ENCODE assay signal across 21 cellular contexts in genomic region chr1:8586438-8586837, GRCh38.
"Had no signal": no experiment of that assay in that cellular context is flagged by ENCODE, and none has a peak within 500 bp of the region (broad histone marks: within the 10 kb centered on the region; RNA-seq: fewer than 3 reads in every experiment).

No MANE protein-coding gene starts in this region.

- H3K27ac Mint-ChIP-seq: activated CD4-positive, alpha-beta memory T cell treated with anti-CD3 and anti-CD28 coated beads, Interleukin-2, amount 10 ng/mL, durations not matched to agents 7 days and 5 days; activated CD4-positive, alpha-beta T cell treated with anti-CD3 and anti-CD28 coated beads, Interleukin-2, amount 10 ng/mL, durations not matched to agents 24 days and 14 days; activated naive CD4-positive, alpha-beta T cell treated with anti-CD3 and anti-CD28 coated beads for 36 hours; activated naive CD8-positive, alpha-beta T cell treated with anti-CD3 and anti-CD28 coated beads, Interleukin-2, amount 10 ng/mL, durations not matched to agents 7 days and 5 days; activated T-cell treated with anti-CD3 and anti-CD28 coated beads, Interleukin-2, amount 50 U/mL, for 72 hours had no signal

- H3K4me3 Mint-ChIP-seq: activated CD4-positive, alpha-beta memory T cell treated with anti-CD3 and anti-CD28 coated beads, Interleukin-2, amount 10 ng/mL, durations not matched to agents 7 days and 5 days; activated CD4-positive, alpha-beta T cell treated with anti-CD3 and anti-CD28 coated beads, Interleukin-2, amount 10 ng/mL, durations not matched to agents 24 days and 14 days; activated naive CD4-positive, alpha-beta T cell treated with anti-CD3 and anti-CD28 coated beads for 36 hours; activated naive CD8-positive, alpha-beta T cell treated with anti-CD3 and anti-CD28 coated beads, Interleukin-2, amount 10 ng/mL, durations not matched to agents 7 days and 5 days; activated T-cell treated with anti-CD3 and anti-CD28 coated beads, Interleukin-2, amount 50 U/mL, for 72 hours; nephron; stimulated activated memory B cell treated with anti-CD40 and anti-IgM and Interleukin-4, amounts not matched to agents 10 μg/mL and 1 μg/mL and 100 μg/mL, for 72 hours had no signal

- ATAC-seq: activated CD4-positive, CD25-positive, alpha-beta regulatory T cell treated with anti-CD3 and anti-CD28 coated beads, Interleukin-2, amount 50 U/mL, for 24 hours; activated T-cell treated with anti-CD3 and anti-CD28 coated beads, Interleukin-2, amount 50 U/mL, for 72 hours; heart right ventricle; left lung; right lobe of liver; stimulated activated memory B cell treated with anti-CD40 and anti-IgM and Interleukin-4, amounts not matched to agents 10 μg/mL and 1 μg/mL and 100 μg/mL, for 72 hours had no signal

- H3K27me3 Mint-ChIP-seq: activated CD4-positive, alpha-beta memory T cell treated with anti-CD3 and anti-CD28 coated beads, Interleukin-2, amount 10 ng/mL, durations not matched to agents 7 days and 5 days; activated CD4-positive, alpha-beta T cell treated with anti-CD3 and anti-CD28 coated beads, Interleukin-2, amount 10 ng/mL, durations not matched to agents 24 days and 14 days; activated naive CD8-positive, alpha-beta T cell treated with anti-CD3 and anti-CD28 coated beads, Interleukin-2, amount 10 ng/mL, durations not matched to agents 7 days and 5 days; stimulated activated memory B cell treated with anti-CD40 and anti-IgM and Interleukin-4, amounts not matched to agents 10 μg/mL and 1 μg/mL and 100 μg/mL, for 72 hours had no signal

- H3K9me3 ChIP-seq: heart right ventricle, left lung, right lobe of liver, stomach, suprapubic skin, tibial nerve had no signal

- H3K27ac ChIP-seq: heart right ventricle, left lung, right lobe of liver, skin epidermis, stomach, suprapubic skin, tibial nerve had no signal

- H3K4me3 ChIP-seq: heart right ventricle, left lung, right lobe of liver, skin epidermis, stomach, suprapubic skin, tibial nerve had no signal

- H3K36me3 ChIP-seq: heart right ventricle, left lung, right lobe of liver, stomach, suprapubic skin, tibial nerve had no signal

- H3K9me3 Mint-ChIP-seq: activated CD4-positive, alpha-beta memory T cell treated with anti-CD3 and anti-CD28 coated beads, Interleukin-2, amount 10 ng/mL, durations not matched to agents 7 days and 5 days; activated CD4-positive, alpha-beta T cell treated with anti-CD3 and anti-CD28 coated beads, Interleukin-2, amount 10 ng/mL, durations not matched to agents 24 days and 14 days; activated naive CD4-positive, alpha-beta T cell treated with anti-CD3 and anti-CD28 coated beads for 36 hours; activated naive CD8-positive, alpha-beta T cell treated with anti-CD3 and anti-CD28 coated beads, Interleukin-2, amount 10 ng/mL, durations not matched to agents 7 days and 5 days; activated T-cell treated with anti-CD3 and anti-CD28 coated beads, Interleukin-2, amount 50 U/mL, for 72 hours; nephron; stimulated activated memory B cell treated with anti-CD40 and anti-IgM and Interleukin-4, amounts not matched to agents 10 μg/mL and 1 μg/mL and 100 μg/mL, for 72 hours had no signal

- H3K27me3 ChIP-seq: heart right ventricle, left lung, right lobe of liver, stomach, suprapubic skin, tibial nerve had no signal

- DNase-seq: activated CD4-positive, alpha-beta memory T cell treated with anti-CD3 and anti-CD28 coated beads, Interleukin-2, amount 10 ng/mL, durations not matched to agents 7 days and 5 days; activated CD4-positive, alpha-beta T cell treated with anti-CD3 and anti-CD28 coated beads, Interleukin-2, amount 10 ng/mL, durations not matched to agents 24 days and 14 days; activated effector memory CD4-positive, alpha-beta T cell treated with Interleukin-2 at 50 U/mL for 16 hours; activated naive CD4-positive, alpha-beta T cell treated with anti-CD3 and anti-CD28 coated beads for 36 hours; activated naive CD8-positive, alpha-beta T cell treated with anti-CD3 and anti-CD28 coated beads, Interleukin-2, amount 10 ng/mL, durations not matched to agents 7 days and 5 days; activated T-cell treated with anti-CD3 and anti-CD28 coated beads, Interleukin-2, amount 50 U/mL, for 72 hours; amniotic stem cell; effector CD4-positive, alpha-beta T cell; heart right ventricle; kidney glomerular epithelial cell; left lung; nucleus accumbens; right lobe of liver; stomach; T-helper 2 cell had no signal
